25 cellular contexts compared by ENCODE assay signal in genomic region chr6:162618463-162619002, GRCh38.
DNase-seq lines count a peak whose midpoint lies in the region; ATAC-seq, FAIRE-seq and TF ChIP-seq lines count a peak whose summit lies in the region.
"Had no signal": no experiment of that assay in that cellular context is flagged by ENCODE, and none has a peak within 500 bp of the region (broad histone marks: within the 10 kb centered on the region; RNA-seq: fewer than 3 reads in every experiment).

No MANE protein-coding gene starts in this region.

- H3K9ac ChIP-seq in HepG2 (ENCODE audit: insufficient read depth, low read depth, low read length) = no peak overlapping the region
- H3K9ac ChIP-seq: BLaER1 treated with 17β-estradiol and CSF1 and Interleukin-3, amounts not matched to agents 10 nM and 100 nM had no signal

- H3K4me1 ChIP-seq in HepG2 (ENCODE audit: insufficient read depth, low read length) = no peaks in the 10 kb centered on the region
- peaks cover 0 to 9% (median 0%) of the 10 kb centered on the region in 4 donors for H3K4me1 ChIP-seq in right lobe of liver
- H3K4me1 ChIP-seq in CD8-positive, alpha-beta memory T cell (ENCODE audit: insufficient read depth, low read length) = no peaks in the 10 kb centered on the region
- H3K4me1 ChIP-seq: A549 had no signal

- TF ChIP-seq CTCF in HepG2 (CRISPR knock-in tag; IDR thresholded peaks at IDR 0.05) (no peak), right lobe of liver (IDR thresholded peaks at IDR 0.05) (no peak)

- peaks cover 0 to 6% (median 1%) of the 10 kb centered on the region in 3 donors for H3K36me3 Mint-ChIP-seq in CD8-positive, alpha-beta memory T cell
- H3K36me3 Mint-ChIP-seq: CD14-positive monocyte had no signal

- DNase-seq in HepG2 (ENCODE audit: low spot score) (no peak), right lobe of liver (no peak), NCI-H69 (lab: John Stamatoyannopoulos, UW) (peak; percentile 20), left kidney (ENCODE audit: low read depth, low spot score) (peak; percentile 38), NCI-H345 (lab: John Stamatoyannopoulos, UW) (no peak)
- no peak for DNase-seq in CD8-positive, alpha-beta memory T cell
- DNase-seq: 8988T; ACHN; AML-193; BE2C; Calu3; CD4-positive, alpha-beta T cell; COR-L47; DMS79; EL; GDM1; GOT3; HCEC 1CT had no signal

- H3K79me2 ChIP-seq in HepG2 (ENCODE audit: insufficient read depth, low read length) = no peaks in the 10 kb centered on the region

- TF ChIP-seq POLR2A in HepG2 (IDR thresholded peaks at IDR 0.05; ENCODE audit: insufficient read depth in 1 of 2, low read depth in 2 of 2, low read length in 2 of 2) = no peak
- TF ChIP-seq POLR2A in right lobe of liver (IDR thresholded peaks at IDR 0.05) = no peak

- H3K27me3 ChIP-seq in HepG2 (ENCODE audit: control insufficient read depth in 1 of 2, insufficient read depth in 2 of 2, low read length in 2 of 2) (no peaks in the 10 kb centered on the region; a peak in 1 of 5 replicates), right lobe of liver (no peaks in the 10 kb centered on the region)
- H3K27me3 ChIP-seq in CD8-positive, alpha-beta memory T cell (ENCODE audit: insufficient read depth, low read length, poor library complexity, severe bottlenecking) = no peaks in the 10 kb centered on the region
- H3K27me3 ChIP-seq: BE2C; BLaER1 treated with 17β-estradiol and CSF1 and Interleukin-3, amounts not matched to agents 10 nM and 100 nM had no signal

- CTCF ChIA-PET in HepG2 (lab: Yijun Ruan, JAX; ENCODE audit: low intra/inter-chr PET ratio, low total read pairs) = no interaction called here
- CTCF ChIA-PET in CD8-positive, alpha-beta memory T cell (lab: Charles Lee) = no interaction called here

- H3K27me3 Mint-ChIP-seq in CD8-positive, alpha-beta memory T cell = no peaks in the 10 kb centered on the region
- H3K27me3 Mint-ChIP-seq: CD4-positive, alpha-beta T cell had no signal

- 49% methylated on average over 6 of the region's 6 CpGs for WGBS in HepG2 (ENCODE audit: low lambda C conversion rate)
- WGBS in right lobe of liver (ENCODE audit: insufficient coverage, low coverage, low lambda C conversion rate, missing lambda C conversion rate) = 94% methylated on average over 6 of the region's 6 CpGs

- H3K4me2 ChIP-seq in HepG2 (ENCODE audit: low read depth, low read length) = no peak overlapping the region
- H3K4me2 ChIP-seq: A549; BLaER1 treated with 17β-estradiol and CSF1 and Interleukin-3, amounts not matched to agents 10 nM and 100 nM had no signal

- no peak for TF ChIP-seq RAD21 in HepG2 (CRISPR knock-in tag; IDR thresholded peaks at IDR 0.05)

- TF ChIP-seq EP300 in HepG2 (IDR thresholded peaks at IDR 0.05; ENCODE audit: low read depth in 2 of 2, low read length in 2 of 2) = no peak
- no peak for TF ChIP-seq EP300 in HepG2 (CRISPR knock-in tag; IDR thresholded peaks at IDR 0.05; ENCODE audit: borderline replicate concordance)

- H2AFZ ChIP-seq in HepG2 (ENCODE audit: low read length) = no peak overlapping the region

- in situ Hi-C loops in HepG2 (cut with HindIII; ENCODE audit: extremely low pct_ligation_motif_present, low pct_unique_long_range_greater_than_20kb) = no loop called here

- no peak overlapping the region for H3K27ac ChIP-seq in HepG2 (ENCODE audit: extremely low read length, insufficient read depth, low read length)
- H3K27ac ChIP-seq in right lobe of liver = no peak overlapping the region
- H3K27ac ChIP-seq in CD8-positive, alpha-beta memory T cell (ENCODE audit: low read depth, low read length) = no peak overlapping the region
- H3K27ac ChIP-seq: A549; BLaER1 treated with 17β-estradiol and CSF1 and Interleukin-3, amounts not matched to agents 10 nM and 100 nM had no signal

- no peaks in the 10 kb centered on the region for H4K20me1 ChIP-seq in HepG2 (ENCODE audit: insufficient read depth, low read length)
- H4K20me1 ChIP-seq: BLaER1 treated with 17β-estradiol and CSF1 and Interleukin-3, amounts not matched to agents 10 nM and 100 nM had no signal

- intact Hi-C loops in HepG2 (cut with micrococcal nuclease; ENCODE audit: unreplicated experiment) = no loop called here
- intact Hi-C loops in right lobe of liver (cut with DNase I) = no loop called here

- FAIRE-seq in HepG2 (lab: Jason Lieb, UNC) = no peak
- FAIRE-seq: A549, GM12878, GM19239, H54 had no signal

- H3K4me1 Mint-ChIP-seq in CD8-positive, alpha-beta memory T cell = no peaks in the 10 kb centered on the region
- H3K4me1 Mint-ChIP-seq: CD14-positive monocyte had no signal

- ATAC-seq in HepG2 (no peak), right lobe of liver (no peak), HG02981 (IDR thresholded peaks at IDR 0.05; ENCODE audit: unreplicated experiment) (no peak)
- ATAC-seq: A549, GM12878 had no signal

- no peaks in the 10 kb centered on the region for H3K36me3 ChIP-seq in HepG2 (replicated peaks in 1 of 2; ENCODE audit: control insufficient read depth in 1 of 2, insufficient read depth in 2 of 2, low read length in 2 of 2)
- no peaks in the 10 kb centered on the region for H3K36me3 ChIP-seq in right lobe of liver
- no peaks in the 10 kb centered on the region for H3K36me3 ChIP-seq in CD8-positive, alpha-beta memory T cell (ENCODE audit: insufficient read depth, low read length)
- H3K36me3 ChIP-seq: BE2C; BLaER1 treated with 17β-estradiol and CSF1 and Interleukin-3, amounts not matched to agents 10 nM and 100 nM had no signal

- H3K4me3 ChIP-seq in HepG2 (replicated peaks in 1 of 3; ENCODE audit: insufficient read depth in 1 of 3, low read depth in 2 of 3, low read length in 3 of 3) (no peak overlapping the region), right lobe of liver (no peak overlapping the region)
- H3K4me3 ChIP-seq in CD8-positive, alpha-beta memory T cell (ENCODE audit: low read length) = no peak overlapping the region
- H3K4me3 ChIP-seq: A549; BLaER1 treated with 17β-estradiol and CSF1 and Interleukin-3, amounts not matched to agents 10 nM and 100 nM; GM12878 had no signal

- peaks cover 0 to 7% (median 0%) of the 10 kb centered on the region in 5 donors for H3K9me3 Mint-ChIP-seq in CD8-positive, alpha-beta memory T cell
- H3K9me3 Mint-ChIP-seq: CD14-positive monocyte; CD4-positive, alpha-beta T cell had no signal

- H3K9me3 ChIP-seq in HepG2 (ENCODE audit: low read length) (no peaks in the 10 kb centered on the region; the same call in 1 of the 2 replicates), right lobe of liver (no peaks in the 10 kb centered on the region)
- H3K9me3 ChIP-seq in CD8-positive, alpha-beta memory T cell (ENCODE audit: low read length) = no peaks in the 10 kb centered on the region
- H3K9me3 ChIP-seq: A549; BE2C; BLaER1 treated with 17β-estradiol and CSF1 and Interleukin-3, amounts not matched to agents 10 nM and 100 nM had no signal

- POLR2A ChIA-PET in HepG2 (lab: Yijun Ruan, JAX) = no interaction called here
- POLR2A ChIA-PET in CD8-positive, alpha-beta memory T cell (lab: Charles Lee) = no interaction called here

- BruUV-seq in HepG2 (replicated peaks; lab: Mats Ljungman, UMichigan) = no TSS peak

- no peak overlapping the region for H3K27ac Mint-ChIP-seq in CD8-positive, alpha-beta memory T cell
- H3K27ac Mint-ChIP-seq: CD4-positive, alpha-beta T cell had no signal

- no peak overlapping the region for H3K4me3 Mint-ChIP-seq in CD8-positive, alpha-beta memory T cell
- H3K4me3 Mint-ChIP-seq: CD14-positive monocyte; CD4-positive, alpha-beta T cell had no signal

TF ChIP-seq in HepG2, 621 proteins besides CTCF, POLR2A, EP300 and RAD21:
- peak; percentile 18 to 57; a peak in 2 of 4 replicates for TF ChIP-seq MAFK (conservative IDR thresholded peaks at IDR 0.05 in 1 of 2, IDR thresholded peaks at IDR 0.05 in 1 of 2; ENCODE audit: low read length in 2 of 2)
- peak; percentile 42; the same call in 1 of the 2 replicates for TF ChIP-seq MAFF (IDR thresholded peaks at IDR 0.05; ENCODE audit: low read depth, low read length)
- TF ChIP-seq TCF7 (IDR thresholded peaks at IDR 0.05; ENCODE audit: low read depth) = no peak

Comparison
In these comparisons a context has a peak if more than half of its experiments do, and no peak if none do; other contexts are left out.
1. DNase-seq: peak in NCI-H69 (single experiment) and left kidney (single experiment); none in HepG2 (single experiment), right lobe of liver (0 of 3), CD8-positive, alpha-beta memory T cell (0 of 5) and NCI-H345 (single experiment).